ENCODE assay signal across 8 cellular contexts in the genomic region with DNA sequence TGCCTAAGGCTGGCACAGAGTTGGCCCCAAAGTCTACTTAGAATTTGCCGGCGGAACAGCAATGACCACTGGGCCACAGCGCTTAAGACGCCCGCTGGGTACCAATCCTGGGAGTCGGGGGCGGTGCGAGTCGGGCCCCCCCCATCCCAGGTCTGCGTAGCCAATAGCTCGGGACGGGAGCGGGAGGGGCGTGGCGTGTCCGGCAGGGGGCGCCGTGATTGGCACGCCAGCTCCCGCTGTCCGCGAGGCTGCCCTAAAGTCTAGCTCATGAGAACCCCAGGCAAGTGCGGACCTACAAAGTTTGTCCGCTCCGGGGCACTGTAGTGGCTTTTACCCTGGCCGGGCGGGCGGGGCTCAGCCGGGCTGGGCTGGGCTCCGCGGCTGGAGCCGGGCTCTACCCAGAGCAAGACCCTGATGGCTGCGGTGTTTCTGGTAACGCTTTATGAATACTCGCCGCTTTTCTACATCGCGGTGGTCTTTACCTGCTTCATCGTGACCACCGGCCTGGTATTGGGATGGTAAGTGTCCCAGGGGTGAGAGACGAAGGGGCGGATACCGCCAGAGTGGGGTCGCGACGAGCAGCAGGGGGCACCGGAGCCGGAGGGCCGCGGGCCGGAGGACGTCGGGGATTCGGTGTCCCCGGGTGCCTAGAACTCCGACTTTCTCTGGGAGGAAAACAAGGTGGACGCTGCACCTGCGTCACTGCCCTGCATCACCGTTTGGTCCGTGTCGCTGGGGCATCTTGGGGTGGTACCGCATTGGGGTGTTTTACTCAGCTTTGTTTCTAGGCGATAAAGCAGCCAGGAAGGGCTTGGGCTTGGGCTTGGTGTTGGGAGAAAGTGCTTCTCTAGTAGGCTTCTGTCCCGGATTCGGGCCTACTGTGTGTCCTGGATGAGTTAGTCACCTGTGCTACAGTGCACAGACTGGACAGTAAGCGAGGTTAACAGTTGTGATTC. TPM values are rescaled to one million over a fixed set of nuclear protein-coding genes. Genes with fewer than 3 reads are reported as not detected.
DNase-seq lines count a peak whose midpoint lies in the region; ATAC-seq and TF ChIP-seq lines count a peak whose summit lies in the region.

A gene with protein sequence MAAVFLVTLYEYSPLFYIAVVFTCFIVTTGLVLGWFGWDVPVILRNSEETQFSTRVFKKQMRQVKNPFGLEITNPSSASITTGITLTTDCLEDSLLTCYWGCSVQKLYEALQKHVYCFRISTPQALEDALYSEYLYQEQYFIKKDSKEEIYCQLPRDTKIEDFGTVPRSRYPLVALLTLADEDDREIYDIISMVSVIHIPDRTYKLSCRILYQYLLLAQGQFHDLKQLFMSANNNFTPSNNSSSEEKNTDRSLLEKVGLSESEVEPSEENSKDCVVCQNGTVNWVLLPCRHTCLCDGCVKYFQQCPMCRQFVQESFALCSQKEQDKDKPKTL (plus strand): TSS at position 361 of the 956 bp plus-strand sequence. CDS start 54 bp downstream, at position 415.

- H3K9me2 ChIP-seq in DOHH2 (replicated peaks; ENCODE audit: control insufficient read depth, low read length), result no peaks in the 10 kb centered on the region

- TF ChIP-seq CTCF in DOHH2 (IDR thresholded peaks at IDR 0.05; ENCODE audit: low read depth, low read length, poor library complexity, severe bottlenecking) (peak; percentile 52), Peyer's patch (IDR thresholded peaks at IDR 0.05) (peak; percentile 72 to 87 (median 77))

- ATAC-seq in GM21786 (IDR thresholded peaks at IDR 0.05; ENCODE audit: unreplicated experiment), result peak; percentile 98
- ATAC-seq in esophagus mucosa, result peak; percentile 99

- no peaks in the 10 kb centered on the region for H3K9me3 ChIP-seq in DOHH2 (ENCODE audit: control insufficient read depth, insufficient read depth, low read length)
- no peaks in the 10 kb centered on the region for H3K9me3 ChIP-seq in KOPT-K1 (ENCODE audit: insufficient read depth, low read length, poor library complexity, severe bottlenecking)
- no peaks in the 10 kb centered on the region for H3K9me3 ChIP-seq in Peyer's patch

- H3K4me1 ChIP-seq in DOHH2 (ENCODE audit: control insufficient read depth, low read length), result peaks cover 23% of the 10 kb centered on the region
- H3K4me1 ChIP-seq in Peyer's patch, result peaks cover 0 to 11% (median 6%) of the 10 kb centered on the region in 4 donors

- H3K4me3 ChIP-seq in DOHH2 (ENCODE audit: low read length) (peak within 1 kb of the TSS; percentile 87), Peyer's patch (peak within 1 kb of the TSS; percentile 80 to 93 (median 89))

- no peaks in the 10 kb centered on the region for H3F3A ChIP-seq in DOHH2 (ENCODE audit: control insufficient read depth, insufficient read depth)

- no peaks in the 10 kb centered on the region for H4K20me1 ChIP-seq in DOHH2 (ENCODE audit: control insufficient read depth, insufficient read depth, low read depth, low read length)

- DNase-seq in Peyer's patch (peak; percentile 97 to 100 (median 98)), myocyte (ENCODE audit: low read depth) (peak; percentile 99)
- peak; percentile 97 to 99 for DNase-seq in activated T-cell treated with anti-CD3 and anti-CD28 coated beads, Interleukin-2, amount 50 U/mL, for 48 hours
- peak; percentile 93 to 97 for DNase-seq in stimulated activated CD8-positive, alpha-beta memory T cell treated with anti-CD3 and anti-CD28 coated beads, Interleukin-7, amount 100 ng/mL, for 48 hours (ENCODE audit: extremely low read depth in 1 of 2, low read depth in 1 of 2)

- peak; percentile 59 to 67 for TF ChIP-seq POLR2A in Peyer's patch (IDR thresholded peaks at IDR 0.05)

- peaks cover 44% of the 10 kb centered on the region for H3K79me2 ChIP-seq in DOHH2 (ENCODE audit: control insufficient read depth, low read length)

- peak within 1 kb of the TSS; percentile 84 for H3K4me2 ChIP-seq in DOHH2 (ENCODE audit: low read length)

- peaks cover 6% of the 10 kb centered on the region for H3K36me3 ChIP-seq in DOHH2 (ENCODE audit: control insufficient read depth, low read length)
- H3K36me3 ChIP-seq in KOPT-K1 (ENCODE audit: insufficient read depth, low read length), result no peaks in the 10 kb centered on the region
- no peaks in the 10 kb centered on the region for H3K36me3 ChIP-seq in Peyer's patch

- H3K27ac ChIP-seq in DOHH2 (ENCODE audit: low read depth, low read length) (no peak within 1 kb of the TSS), KOPT-K1 (ENCODE audit: low read depth, low read length, poor library complexity, severe bottlenecking) (peak within 1 kb of the TSS; percentile 60), Peyer's patch (peak within 1 kb of the TSS; percentile 74 to 82 (median 80))

- H3K27me3 ChIP-seq in DOHH2 (ENCODE audit: control insufficient read depth, low read length), result no peaks in the 10 kb centered on the region
- no peaks in the 10 kb centered on the region for H3K27me3 ChIP-seq in Peyer's patch

RNA-seq across cellular contexts. Expression of the gene that starts here (rescaled TPM):
- total RNA-seq in Peyer's patch (10 to 100 TPM; 11.6 to 26.8 (median 19.0) TPM), esophagus mucosa (9.2 TPM), myocyte (13.7 and 20.8 TPM in 2 replicates)
- 12.0 TPM for polyA plus RNA-seq in myocyte (2012)
